Comparison of ENCODE assay signal across 19 cellular contexts in genomic region chr13:31818236-31818635, GRCh38.
DNase-seq lines count a peak whose midpoint lies in the region; ATAC-seq, FAIRE-seq and TF ChIP-seq lines count a peak whose summit lies in the region.
"Had no signal": no experiment of that assay in that cellular context is flagged by ENCODE, and none has a peak within 500 bp of the region (broad histone marks: within the 10 kb centered on the region; RNA-seq: fewer than 3 reads in every experiment).

No MANE protein-coding gene starts in this region.

- FAIRE-seq in astrocyte (lab: Jason Lieb, UNC), result no peak
- FAIRE-seq in small intestine (lab: Jason Lieb, UNC), result no peak
- FAIRE-seq: D721Med, H1 had no signal

- H3K9me3 Mint-ChIP-seq in astrocyte (ENCODE audit: unreplicated experiment), result peaks cover 18% of the 10 kb centered on the region

- H3K27ac Mint-ChIP-seq in astrocyte (ENCODE audit: unreplicated experiment), result no peak overlapping the region
- H3K27ac Mint-ChIP-seq: CD4-positive, alpha-beta T cell; H9 had no signal

- H2AFZ ChIP-seq in astrocyte (ENCODE audit: low read depth, low read length), result no peak overlapping the region

- H3K27me3 Mint-ChIP-seq in astrocyte (ENCODE audit: low read depth, unreplicated experiment), result no peaks in the 10 kb centered on the region
- H3K27me3 Mint-ChIP-seq: CD4-positive, alpha-beta T cell had no signal

- H3K4me3 Mint-ChIP-seq in astrocyte (ENCODE audit: unreplicated experiment), result no peak overlapping the region
- H3K4me3 Mint-ChIP-seq: CD4-positive, alpha-beta T cell; H9 had no signal

- TF ChIP-seq POLR2A in adrenal gland (IDR thresholded peaks at IDR 0.05), result no peak

- TF ChIP-seq CTCF in astrocyte (IDR thresholded peaks at IDR 0.05; ENCODE audit: insufficient read depth, low read depth, low read length) (no peak), foreskin keratinocyte (conservative IDR thresholded peaks at IDR 0.05) (no peak), adrenal gland (IDR thresholded peaks at IDR 0.05) (no peak), coronary artery (IDR thresholded peaks at IDR 0.05) (no peak)

- H3K27ac ChIP-seq in astrocyte (ENCODE audit: low read depth, low read length), result no peak overlapping the region
- H3K27ac ChIP-seq in foreskin keratinocyte, result no peak overlapping the region
- H3K27ac ChIP-seq in adrenal gland, result no peak overlapping the region
- no peak overlapping the region for H3K27ac ChIP-seq in coronary artery
- no peak overlapping the region for H3K27ac ChIP-seq in small intestine (ENCODE audit: low read depth in 1 of 2, low read length in 1 of 2)

- H3K27me3 ChIP-seq in astrocyte (ENCODE audit: insufficient read depth, low read length) (no peaks in the 10 kb centered on the region), foreskin keratinocyte (no peaks in the 10 kb centered on the region), adrenal gland (no peaks in the 10 kb centered on the region), small intestine (ENCODE audit: control insufficient read depth in 2 of 2, insufficient read depth in 2 of 2, low read length in 2 of 2) (no peaks in the 10 kb centered on the region)
- H3K27me3 ChIP-seq: BE2C had no signal

- peaks cover 2% of the 10 kb centered on the region for H3K36me3 Mint-ChIP-seq in astrocyte (ENCODE audit: low read depth, unreplicated experiment)

- H3K4me2 ChIP-seq in astrocyte (ENCODE audit: low read length), result no peak overlapping the region

- H4K20me1 ChIP-seq in astrocyte (ENCODE audit: insufficient read depth, low read length), result no peaks in the 10 kb centered on the region

- ATAC-seq in foreskin keratinocyte, result peak; percentile 38

- no peaks in the 10 kb centered on the region for H3K79me2 ChIP-seq in astrocyte (ENCODE audit: insufficient read depth, low read length)

- H3K36me3 ChIP-seq in astrocyte (ENCODE audit: insufficient read depth, low read length) (no peaks in the 10 kb centered on the region), adrenal gland (replicated peaks in 1 of 2) (no peaks in the 10 kb centered on the region), small intestine (ENCODE audit: control insufficient read depth in 2 of 2, insufficient read depth in 2 of 2, low read length in 2 of 2) (no peaks in the 10 kb centered on the region)
- H3K36me3 ChIP-seq: BE2C had no signal

- intact Hi-C loops in adrenal gland (cut with DNase I), result no loop called here

- H3K9me3 ChIP-seq in astrocyte (ENCODE audit: insufficient read depth, low read depth, low read length) (peaks cover 2% of the 10 kb centered on the region), adrenal gland (replicated peaks in 1 of 3) (peaks cover 0 to 10% (median 3%) of the 10 kb centered on the region in 3 donors), small intestine (ENCODE audit: control insufficient read depth, low read depth) (no peaks in the 10 kb centered on the region)
- H3K9me3 ChIP-seq: BE2C, Caco-2 had no signal

- H3K4me1 ChIP-seq in astrocyte (ENCODE audit: insufficient read depth, low read length) (no peaks in the 10 kb centered on the region), foreskin keratinocyte (no peaks in the 10 kb centered on the region), adrenal gland (replicated peaks in 1 of 2) (no peaks in the 10 kb centered on the region), small intestine (ENCODE audit: control insufficient read depth in 2 of 2, insufficient read depth in 1 of 2, low read depth in 1 of 2, low read length in 1 of 2) (no peaks in the 10 kb centered on the region)
- H3K4me1 ChIP-seq: BE2C had no signal

- no peaks in the 10 kb centered on the region for H3K4me1 Mint-ChIP-seq in astrocyte (ENCODE audit: low read depth, unreplicated experiment)

- DNase-seq in ELR (ENCODE audit: low read depth) (peak; percentile 54), HT1080 (ENCODE audit: low read depth) (peak; percentile 26), astrocyte (ENCODE audit: low read depth) (peak; percentile 5), foreskin keratinocyte (peak in 1 of 2 donors; percentile 17), adrenal gland (no peak), coronary artery (ENCODE audit: low spot score) (no peak), small intestine (no peak), DMS 273 treated with DMSO at 0.1 percent for 48 hours (lab: John Stamatoyannopoulos, UW) (no peak)
- DNase-seq: ACHN; BE2C; C1 segment of cervical spinal cord; Caco-2; CD4-positive, alpha-beta T cell; DMS153; DMS79; GF-D8; H9 had no signal

- H3K9ac ChIP-seq in astrocyte (ENCODE audit: low read length), result no peak overlapping the region

- H3K4me3 ChIP-seq in astrocyte (ENCODE audit: insufficient read depth, low read depth, low read length) (no peak overlapping the region), adrenal gland (no peak overlapping the region), coronary artery (no peak overlapping the region), small intestine (ENCODE audit: low read depth in 1 of 2, low read length in 2 of 2) (no peak overlapping the region)

Comparison
In these comparisons a context has a peak if more than half of its experiments do, and no peak if none do; other contexts are left out.
1. DNase-seq: peak in ELR (single experiment), HT1080 (single experiment) and astrocyte (single experiment); none in adrenal gland (0 of 7), coronary artery (single experiment), small intestine (single experiment) and DMS 273 treated with DMSO at 0.1 percent for 48 hours (single experiment).